ENCODE assay signal across 20 cellular contexts in genomic region chr10:778626-779330, GRCh38.
DNase-seq lines count a peak whose midpoint lies in the region; ATAC-seq and TF ChIP-seq lines count a peak whose summit lies in the region.
"Had no signal": no experiment of that assay in that cellular context is flagged by ENCODE, and none has a peak within 500 bp of the region (broad histone marks: within the 10 kb centered on the region; RNA-seq: fewer than 3 reads in every experiment).

No MANE protein-coding gene starts in this region.

- no peak overlapping the region for H3K4me3 ChIP-seq in H7 (ENCODE audit: insufficient read depth, low read depth, low read length)
- H3K4me3 ChIP-seq: BLaER1 treated with 17β-estradiol and CSF1 and Interleukin-3, amounts not matched to agents 10 nM and 100 nM; K562; lower lobe of right lung; PC-9; SJSA1; tibial nerve had no signal

- H3K4me3 Mint-ChIP-seq in chondrocyte (ENCODE audit: unreplicated experiment) = no peak overlapping the region
- H3K4me3 Mint-ChIP-seq: T-helper 2 cell treated with Interferon-gamma antibody and Interleukin-4, amounts not matched to agents 5 μg/mL and 100 μg/mL, for 36 hours had no signal

- no peak for ATAC-seq in GM19395 (IDR thresholded peaks at IDR 0.05; ENCODE audit: unreplicated experiment)
- no peak for ATAC-seq in HG03039 (IDR thresholded peaks at IDR 0.05; ENCODE audit: unreplicated experiment)
- ATAC-seq: K562, lower lobe of right lung, sciatic nerve had no signal

- H3K36me3 ChIP-seq in H7 (replicated peaks; ENCODE audit: control insufficient read depth, insufficient read depth, low read length) = no peaks in the 10 kb centered on the region
- H3K36me3 ChIP-seq: BLaER1 treated with 17β-estradiol and CSF1 and Interleukin-3, amounts not matched to agents 10 nM and 100 nM; lower lobe of right lung; SJSA1; tibial nerve had no signal

- no peak overlapping the region for H3K27ac Mint-ChIP-seq in chondrocyte (ENCODE audit: unreplicated experiment)
- H3K27ac Mint-ChIP-seq: T-helper 2 cell treated with Interferon-gamma antibody and Interleukin-4, amounts not matched to agents 5 μg/mL and 100 μg/mL, for 36 hours had no signal

- H3K36me3 Mint-ChIP-seq in chondrocyte (ENCODE audit: low read depth) = no peaks in the 10 kb centered on the region

- H3K27me3 Mint-ChIP-seq in chondrocyte (ENCODE audit: low read depth) = no peaks in the 10 kb centered on the region

- TF ChIP-seq CTCF in chondrocyte (IDR thresholded peaks at IDR 0.05) = no peak

- DNase-seq in DMS53 (lab: John Stamatoyannopoulos, UW) = peak; percentile 54
- DNase-seq in DMS53 treated with DMSO at 0.1 percent for 48 hours (lab: John Stamatoyannopoulos, UW; ENCODE audit: unreplicated experiment) = no peak
- DNase-seq in H7 = peak; percentile 68
- DNase-seq in chondrocyte (ENCODE audit: low spot score) = peak; percentile 88
- DNase-seq in renal cortical epithelial cell (ENCODE audit: low read depth) = peak; percentile 79
- DNase-seq in stimulated activated CD4-positive, alpha-beta T cell treated with anti-CD3 and anti-CD28 coated beads, Interleukin-4, amount 100 ng/mL, for 24 hours = no peak
- DNase-seq: Calu3; lower lobe of right lung; NCI-H187 treated with DMSO at 0.1 percent for 48 hours; NCI-H2227 treated with DMSO at 0.1 percent for 48 hours; PC-9; stimulated activated naive CD4-positive, alpha-beta T cell had no signal

- H3K27me3 ChIP-seq in H7 (ENCODE audit: control insufficient read depth, insufficient read depth, low read length) = no peaks in the 10 kb centered on the region
- H3K27me3 ChIP-seq: SJSA1 had no signal

- no peaks in the 10 kb centered on the region for H3K9me3 Mint-ChIP-seq in chondrocyte (ENCODE audit: low read depth)
- H3K9me3 Mint-ChIP-seq: T-helper 2 cell treated with Interferon-gamma antibody and Interleukin-4, amounts not matched to agents 5 μg/mL and 100 μg/mL, for 36 hours had no signal

- peaks cover 12% of the 10 kb centered on the region for H3K4me1 Mint-ChIP-seq in chondrocyte (ENCODE audit: low read depth)

Comparison
In these comparisons a context has a peak if more than half of its experiments do, and no peak if none do; other contexts are left out.
1. DNase-seq: peak in DMS53 (single experiment), H7 (single experiment), chondrocyte (single experiment) and renal cortical epithelial cell (single experiment); none in DMS53 treated with DMSO at 0.1 percent for 48 hours (single experiment) and stimulated activated CD4-positive, alpha-beta T cell treated with anti-CD3 and anti-CD28 coated beads, Interleukin-4, amount 100 ng/mL, for 24 hours (single experiment).